8 cellular contexts compared by ENCODE assay signal in the genomic region with DNA sequence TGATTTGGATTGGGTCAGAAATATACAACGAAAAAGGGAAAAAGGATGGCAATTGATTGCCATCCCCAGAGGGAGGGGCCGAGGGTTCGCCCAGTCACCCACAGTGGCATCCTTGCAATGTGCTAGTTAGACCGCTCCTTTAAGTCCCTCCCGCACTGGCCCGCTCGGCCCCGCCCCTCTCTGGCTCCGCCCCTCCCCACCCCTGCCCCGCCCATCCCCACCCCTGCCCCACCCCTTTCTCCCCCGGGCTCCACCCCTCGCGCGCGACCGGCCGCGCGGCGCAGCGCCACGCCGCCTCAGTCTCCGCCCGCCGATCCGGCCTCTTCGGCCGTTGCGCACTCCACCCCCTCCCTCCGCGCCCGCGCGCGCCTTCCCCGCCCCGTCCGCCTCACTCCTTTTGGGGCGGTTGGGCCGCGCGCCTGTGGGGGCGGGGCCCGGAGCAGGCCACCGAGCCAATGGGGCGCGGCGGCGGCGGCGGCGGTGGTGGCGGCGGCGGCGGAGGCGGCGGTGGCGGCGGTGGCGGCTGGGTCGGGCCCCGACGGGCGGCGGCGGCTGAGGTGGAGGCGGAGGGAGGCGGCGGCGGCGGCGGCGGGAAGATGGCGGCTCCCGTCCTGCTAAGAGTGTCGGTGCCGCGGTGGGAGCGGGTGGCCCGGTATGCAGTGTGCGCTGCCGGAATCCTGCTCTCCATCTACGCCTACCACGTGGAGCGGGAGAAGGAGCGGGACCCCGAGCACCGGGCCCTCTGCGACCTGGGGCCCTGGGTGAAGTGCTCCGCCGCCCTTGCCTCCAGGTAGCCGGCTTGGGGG. TPM values are rescaled to one million over a fixed set of nuclear protein-coding genes. Genes with fewer than 3 reads are reported as not detected.
DNase-seq lines count a peak whose midpoint lies in the region; ATAC-seq and TF ChIP-seq lines count a peak whose summit lies in the region.

TSS of gene VKORC1L1 (plus strand) at position 299 of the 806 bp plus-strand sequence. CDS start at position 597, 298 bp downstream.

- H3K9me3 ChIP-seq in right lobe of liver: no peaks in the 10 kb centered on the region

- H3K4me3 Mint-ChIP-seq in activated CD4-positive, alpha-beta memory T cell treated with anti-CD3 and anti-CD28 coated beads for 36 hours: peak within 1 kb of the TSS; percentile 85

- H3K4me1 ChIP-seq in right lobe of liver: peaks cover 0 to 9% (median 0%) of the 10 kb centered on the region in 4 donors

- DNase-seq in CD1c-positive myeloid dendritic cell (ENCODE audit: extremely low spot score): peak; percentile 97
- peak; percentile 95 for DNase-seq in NCI-H82 (lab: John Stamatoyannopoulos, UW)
- DNase-seq in activated CD4-positive, alpha-beta memory T cell treated with anti-CD3 and anti-CD28 coated beads for 36 hours: peak; percentile 97
- peak; percentile 80 to 95 (median 89) for DNase-seq in dorsolateral prefrontal cortex
- peak; percentile 98 for DNase-seq in right lobe of liver
- DNase-seq in stimulated activated CD4-positive, alpha-beta T cell treated with anti-CD3 and anti-CD28 coated beads, Interleukin-4, amount 100 ng/mL, for 1 hour: peak; percentile 96

- H3K27me3 ChIP-seq in dorsolateral prefrontal cortex (no peaks in the 10 kb centered on the region), right lobe of liver (no peaks in the 10 kb centered on the region)

- H3K4me3 ChIP-seq in dorsolateral prefrontal cortex (peak within 1 kb of the TSS; percentile 45 to 90 (median 75)), right lobe of liver (peak within 1 kb of the TSS; percentile 77 to 81 (median 80))

- intact Hi-C loops in activated CD4-positive, alpha-beta memory T cell treated with anti-CD3 and anti-CD28 coated beads for 36 hours (cut with micrococcal nuclease): loop anchor here (1.0 to 5.0 kb wide), 4 partner anchors 101 to 1124 kb away; partner anchors contain the start of genes SBDS and TYW1
- intact Hi-C loops in dorsolateral prefrontal cortex (cut with DNase I): loop anchor here (10.0 kb wide), 1 partner anchor 112 kb away; the partner anchor contains the start of gene GUSB (in 2 of the 2)
- intact Hi-C loops in right lobe of liver (cut with DNase I): no loop called here

- no peaks in the 10 kb centered on the region for H3K9me3 Mint-ChIP-seq in activated CD4-positive, alpha-beta memory T cell treated with anti-CD3 and anti-CD28 coated beads for 36 hours

- H3K4me1 Mint-ChIP-seq in activated CD4-positive, alpha-beta memory T cell treated with anti-CD3 and anti-CD28 coated beads for 36 hours (ENCODE audit: low read depth): peaks cover 7% of the 10 kb centered on the region

- CTCF ChIA-PET in activated CD4-positive, alpha-beta memory T cell treated with anti-CD3 and anti-CD28 coated beads for 36 hours (lab: Charles Lee): no interaction called here

- H3K27ac Mint-ChIP-seq in activated CD4-positive, alpha-beta memory T cell treated with anti-CD3 and anti-CD28 coated beads for 36 hours: no peak within 1 kb of the TSS

- 0% methylated on average over 51 of the region's 94 CpGs for WGBS in right lobe of liver (ENCODE audit: insufficient coverage, low coverage, low lambda C conversion rate, missing lambda C conversion rate)

- peak; percentile 37 for TF ChIP-seq POLR2A in right lobe of liver (IDR thresholded peaks at IDR 0.05)

- H3K27ac ChIP-seq in dorsolateral prefrontal cortex: peak within 1 kb of the TSS in 20 of 59 donors; percentile 5 to 89 (median 62)
- H3K27ac ChIP-seq in right lobe of liver: peak within 1 kb of the TSS in 2 of 3 donors; percentile 62 to 63

- TF ChIP-seq CTCF in dorsolateral prefrontal cortex (IDR thresholded peaks at IDR 0.05 in 54 of 56, conservative IDR thresholded peaks at IDR 0.05 in 2 of 56; ENCODE audit: low read depth in 1 of 56, partially characterized antibody in 56 of 56) (peak in 2 of 56 donors; percentile 10 to 11), right lobe of liver (IDR thresholded peaks at IDR 0.05) (no peak)

- H3K36me3 ChIP-seq in right lobe of liver: no peaks in the 10 kb centered on the region

- ATAC-seq in GM19438 (IDR thresholded peaks at IDR 0.05; ENCODE audit: low read depth, unreplicated experiment) (peak; percentile 85), HG03565 (IDR thresholded peaks at IDR 0.05; ENCODE audit: unreplicated experiment) (peak; percentile 80), right lobe of liver (peak; percentile 95 to 98 (median 96))

- H3K27me3 Mint-ChIP-seq in activated CD4-positive, alpha-beta memory T cell treated with anti-CD3 and anti-CD28 coated beads for 36 hours: no peaks in the 10 kb centered on the region

- peaks cover 3% of the 10 kb centered on the region for H3K36me3 Mint-ChIP-seq in activated CD4-positive, alpha-beta memory T cell treated with anti-CD3 and anti-CD28 coated beads for 36 hours

- POLR2A ChIA-PET in activated CD4-positive, alpha-beta memory T cell treated with anti-CD3 and anti-CD28 coated beads for 36 hours (lab: Charles Lee): no interaction called here

RNA-seq across cellular contexts. Expression of gene VKORC1L1, which starts in this region (rescaled TPM):
- total RNA-seq in activated CD4-positive, alpha-beta memory T cell treated with anti-CD3 and anti-CD28 coated beads for 36 hours: 10 to 100 TPM; 14.9 to 16.1 TPM
- total RNA-seq in dorsolateral prefrontal cortex: 10 to 100 TPM; 16.1 to 36.9 (median 26.5) TPM
- 10 to 100 TPM in 5 of 6 experiments, 1 to 10 TPM in 1; 9.2 to 26.1 (median 13.2) TPM for total RNA-seq in right lobe of liver

Comparison
In these comparisons a context has a peak if more than half of its experiments do, and no peak if none do; other contexts are left out.
1. intact Hi-C loops: an anchor here in activated CD4-positive, alpha-beta memory T cell treated with anti-CD3 and anti-CD28 coated beads for 36 hours (1.0 to 5.0 kb wide) and dorsolateral prefrontal cortex (10.0 kb wide); none called in right lobe of liver.